In the genomic region with DNA sequence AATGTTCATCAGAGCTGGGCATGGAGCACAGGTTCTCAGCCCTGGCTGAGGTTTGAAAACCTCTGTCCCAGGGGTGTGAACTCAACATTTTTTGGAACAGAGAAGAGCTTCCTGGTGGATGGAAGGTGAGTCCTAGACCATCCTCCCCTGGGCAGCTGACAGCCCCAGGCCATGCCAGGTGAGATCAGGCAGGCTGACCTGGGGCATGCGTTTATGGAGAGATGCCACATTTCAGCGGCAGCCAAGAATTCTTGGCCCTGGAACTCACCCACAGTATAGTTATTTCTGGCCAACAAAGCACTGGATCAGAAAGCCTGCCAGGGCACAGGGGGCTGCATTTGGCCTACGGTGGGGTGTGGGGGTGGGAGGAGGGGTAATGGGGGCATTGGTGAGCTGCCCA, we compare ENCODE assay signal across 2 cellular contexts.
TF ChIP-seq lines count a peak whose summit lies in the region.

No MANE protein-coding gene starts in this region.

TF ChIP-seq in liver, 16 proteins besides CTCF, POLR2A, EP300 and RAD21 (continued from another document):
- TF ChIP-seq, protein P1, sequence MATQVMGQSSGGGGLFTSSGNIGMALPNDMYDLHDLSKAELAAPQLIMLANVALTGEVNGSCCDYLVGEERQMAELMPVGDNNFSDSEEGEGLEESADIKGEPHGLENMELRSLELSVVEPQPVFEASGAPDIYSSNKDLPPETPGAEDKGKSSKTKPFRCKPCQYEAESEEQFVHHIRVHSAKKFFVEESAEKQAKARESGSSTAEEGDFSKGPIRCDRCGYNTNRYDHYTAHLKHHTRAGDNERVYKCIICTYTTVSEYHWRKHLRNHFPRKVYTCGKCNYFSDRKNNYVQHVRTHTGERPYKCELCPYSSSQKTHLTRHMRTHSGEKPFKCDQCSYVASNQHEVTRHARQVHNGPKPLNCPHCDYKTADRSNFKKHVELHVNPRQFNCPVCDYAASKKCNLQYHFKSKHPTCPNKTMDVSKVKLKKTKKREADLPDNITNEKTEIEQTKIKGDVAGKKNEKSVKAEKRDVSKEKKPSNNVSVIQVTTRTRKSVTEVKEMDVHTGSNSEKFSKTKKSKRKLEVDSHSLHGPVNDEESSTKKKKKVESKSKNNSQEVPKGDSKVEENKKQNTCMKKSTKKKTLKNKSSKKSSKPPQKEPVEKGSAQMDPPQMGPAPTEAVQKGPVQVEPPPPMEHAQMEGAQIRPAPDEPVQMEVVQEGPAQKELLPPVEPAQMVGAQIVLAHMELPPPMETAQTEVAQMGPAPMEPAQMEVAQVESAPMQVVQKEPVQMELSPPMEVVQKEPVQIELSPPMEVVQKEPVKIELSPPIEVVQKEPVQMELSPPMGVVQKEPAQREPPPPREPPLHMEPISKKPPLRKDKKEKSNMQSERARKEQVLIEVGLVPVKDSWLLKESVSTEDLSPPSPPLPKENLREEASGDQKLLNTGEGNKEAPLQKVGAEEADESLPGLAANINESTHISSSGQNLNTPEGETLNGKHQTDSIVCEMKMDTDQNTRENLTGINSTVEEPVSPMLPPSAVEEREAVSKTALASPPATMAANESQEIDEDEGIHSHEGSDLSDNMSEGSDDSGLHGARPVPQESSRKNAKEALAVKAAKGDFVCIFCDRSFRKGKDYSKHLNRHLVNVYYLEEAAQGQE (IDR thresholded peaks at IDR 0.05), result no peak
- no peak for TF ChIP-seq FOXA1 (IDR thresholded peaks at IDR 0.05)
- TF ChIP-seq, protein P2, sequence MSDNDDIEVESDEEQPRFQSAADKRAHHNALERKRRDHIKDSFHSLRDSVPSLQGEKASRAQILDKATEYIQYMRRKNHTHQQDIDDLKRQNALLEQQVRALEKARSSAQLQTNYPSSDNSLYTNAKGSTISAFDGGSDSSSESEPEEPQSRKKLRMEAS (IDR thresholded peaks at IDR 0.05), result peak; percentile 6
- no peak for TF ChIP-seq HNF4A (conservative IDR thresholded peaks at IDR 0.05)
- no peak for TF ChIP-seq HNF4G (IDR thresholded peaks at IDR 0.05)
- no peak for TF ChIP-seq EGR1 (IDR thresholded peaks at IDR 0.05; ENCODE audit: low read depth in 2 of 2)
- TF ChIP-seq, protein P3, sequence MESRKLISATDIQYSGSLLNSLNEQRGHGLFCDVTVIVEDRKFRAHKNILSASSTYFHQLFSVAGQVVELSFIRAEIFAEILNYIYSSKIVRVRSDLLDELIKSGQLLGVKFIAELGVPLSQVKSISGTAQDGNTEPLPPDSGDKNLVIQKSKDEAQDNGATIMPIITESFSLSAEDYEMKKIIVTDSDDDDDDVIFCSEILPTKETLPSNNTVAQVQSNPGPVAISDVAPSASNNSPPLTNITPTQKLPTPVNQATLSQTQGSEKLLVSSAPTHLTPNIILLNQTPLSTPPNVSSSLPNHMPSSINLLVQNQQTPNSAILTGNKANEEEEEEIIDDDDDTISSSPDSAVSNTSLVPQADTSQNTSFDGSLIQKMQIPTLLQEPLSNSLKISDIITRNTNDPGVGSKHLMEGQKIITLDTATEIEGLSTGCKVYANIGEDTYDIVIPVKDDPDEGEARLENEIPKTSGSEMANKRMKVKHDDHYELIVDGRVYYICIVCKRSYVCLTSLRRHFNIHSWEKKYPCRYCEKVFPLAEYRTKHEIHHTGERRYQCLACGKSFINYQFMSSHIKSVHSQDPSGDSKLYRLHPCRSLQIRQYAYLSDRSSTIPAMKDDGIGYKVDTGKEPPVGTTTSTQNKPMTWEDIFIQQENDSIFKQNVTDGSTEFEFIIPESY (IDR thresholded peaks at IDR 0.05), result no peak
- peak; percentile 2 for TF ChIP-seq SP1 (IDR thresholded peaks at IDR 0.05)
- TF ChIP-seq GABPA (IDR thresholded peaks at IDR 0.05 in 1 of 2, conservative IDR thresholded peaks at IDR 0.05 in 1 of 2), result no peak
- peak; percentile 57 to 79 for TF ChIP-seq RXRA (IDR thresholded peaks at IDR 0.05)

TF ChIP-seq in HepG2, 621 proteins besides CTCF, POLR2A, EP300 and RAD21 (continued from another document):
- TF ChIP-seq, protein P4, sequence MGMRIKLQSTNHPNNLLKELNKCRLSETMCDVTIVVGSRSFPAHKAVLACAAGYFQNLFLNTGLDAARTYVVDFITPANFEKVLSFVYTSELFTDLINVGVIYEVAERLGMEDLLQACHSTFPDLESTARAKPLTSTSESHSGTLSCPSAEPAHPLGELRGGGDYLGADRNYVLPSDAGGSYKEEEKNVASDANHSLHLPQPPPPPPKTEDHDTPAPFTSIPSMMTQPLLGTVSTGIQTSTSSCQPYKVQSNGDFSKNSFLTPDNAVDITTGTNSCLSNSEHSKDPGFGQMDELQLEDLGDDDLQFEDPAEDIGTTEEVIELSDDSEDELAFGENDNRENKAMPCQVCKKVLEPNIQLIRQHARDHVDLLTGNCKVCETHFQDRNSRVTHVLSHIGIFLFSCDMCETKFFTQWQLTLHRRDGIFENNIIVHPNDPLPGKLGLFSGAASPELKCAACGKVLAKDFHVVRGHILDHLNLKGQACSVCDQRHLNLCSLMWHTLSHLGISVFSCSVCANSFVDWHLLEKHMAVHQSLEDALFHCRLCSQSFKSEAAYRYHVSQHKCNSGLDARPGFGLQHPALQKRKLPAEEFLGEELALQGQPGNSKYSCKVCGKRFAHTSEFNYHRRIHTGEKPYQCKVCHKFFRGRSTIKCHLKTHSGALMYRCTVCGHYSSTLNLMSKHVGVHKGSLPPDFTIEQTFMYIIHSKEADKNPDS (CRISPR knock-in tag; IDR thresholded peaks at IDR 0.05), result no peak
- TF ChIP-seq ZFYVE20 (CRISPR knock-in tag; IDR thresholded peaks at IDR 0.05; ENCODE audit: borderline replicate concordance, low read depth) (no peak), ETV5 (CRISPR knock-in tag; IDR thresholded peaks at IDR 0.05; ENCODE audit: borderline replicate concordance) (no peak), ZNF350 (CRISPR knock-in tag; IDR thresholded peaks at IDR 0.05; ENCODE audit: borderline replicate concordance, low read depth) (no peak)
TF ChIP-seq in HepG2: peak in this region for 0.
